Comparison of ENCODE assay signal across 2 cellular contexts in the genomic region with DNA sequence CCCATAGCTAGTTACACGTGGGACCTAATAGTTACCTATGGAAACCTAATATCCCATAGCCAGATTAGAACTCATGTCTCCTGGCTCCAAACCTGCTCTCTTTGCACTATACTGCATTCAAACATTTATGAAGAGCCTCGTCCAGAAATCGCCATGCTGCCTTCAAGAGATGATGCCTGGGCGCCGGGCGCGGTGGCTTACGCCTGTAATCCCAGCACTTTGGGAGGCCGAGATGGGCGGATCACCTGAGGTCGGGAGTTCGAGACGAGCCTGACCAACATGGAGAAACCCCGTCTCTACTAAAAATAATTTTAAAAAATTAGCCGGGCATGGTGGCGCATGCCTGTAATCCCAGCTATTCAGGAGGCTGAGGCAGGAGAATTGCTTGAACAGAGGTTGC. TPM values are rescaled to one million over a fixed set of nuclear protein-coding genes. Genes with fewer than 3 reads are reported as not detected.
"Had no signal": no experiment of that assay in that cellular context is flagged by ENCODE, and none has a peak within 500 bp of the region (broad histone marks: within the 10 kb centered on the region; RNA-seq: fewer than 3 reads in every experiment).

No MANE protein-coding gene starts in this region.

RNA-seq across cellular contexts. Expression of gene ARMC12, which starts 46.8 kb away (rescaled TPM):
- total RNA-seq: lower lobe of right lung, Right ventricle myocardium superior had no signal
